Comparison of ENCODE assay signal across 29 cellular contexts in genomic region chr11:17736921-17737817, GRCh38. TPM values are rescaled to one million over a fixed set of nuclear protein-coding genes. Genes with fewer than 3 reads are reported as not detected.
A peak's percentile ranks its signal among the peaks of the same experiment; 100 is the strongest.
DNase-seq lines count a peak whose midpoint lies in the region; ATAC-seq, FAIRE-seq and TF ChIP-seq lines count a peak whose summit lies in the region.
"Had no signal": no experiment of that assay in that cellular context is flagged by ENCODE, and none has a peak within 500 bp of the region (broad histone marks: within the 10 kb centered on the region; RNA-seq: fewer than 3 reads in every experiment).

No MANE protein-coding gene starts in this region.

- no peaks in the 10 kb centered on the region for H3K36me3 Mint-ChIP-seq in nephron (ENCODE audit: low read depth)

- H3K36me3 ChIP-seq in right atrium auricular region: no peaks in the 10 kb centered on the region
- no peaks in the 10 kb centered on the region for H3K36me3 ChIP-seq in GM12878 (ENCODE audit: control insufficient read depth in 2 of 2, insufficient read depth in 2 of 2, low read length in 1 of 2)
- no peaks in the 10 kb centered on the region for H3K36me3 ChIP-seq in upper lobe of right lung
- H3K36me3 ChIP-seq: prostate gland had no signal

- peaks cover 56% of the 10 kb centered on the region for H3K27me3 Mint-ChIP-seq in nephron (ENCODE audit: low read depth)

- no peaks in the 10 kb centered on the region for H4K20me1 ChIP-seq in GM12878 (ENCODE audit: control insufficient read depth, insufficient read depth)

- DNase-seq in Right ventricle myocardium inferior (ENCODE audit: missing footprints) (peak; percentile 27), right atrium auricular region (ENCODE audit: low spot score) (no peak), GM12878 (ENCODE audit: low read depth, low spot score) (no peak), upper lobe of right lung (peak; percentile 22), amniotic stem cell (lab: John Stamatoyannopoulos, UW) (no peak), SHP77 treated with DMSO at 0.1 percent for 48 hours (lab: John Stamatoyannopoulos, UW) (no peak)
- DNase-seq: ACHN; activated CD4-positive, alpha-beta T cell treated with anti-CD3 and anti-CD28 coated beads, Interleukin-2, amount 50 U/mL, for 4 hours; activated naive CD4-positive, alpha-beta T cell treated with anti-CD3 and anti-CD28 coated beads, Interleukin-2, amount 50 U/mL, for 16 hours; CD4-positive, CD25-positive, alpha-beta regulatory T cell; DMS 273 treated with DMSO at 0.1 percent for 48 hours; hypothalamus; mammary epithelial cell; NCI-H1436; NCI-H2171 treated with DMSO at 0.1 percent for 48 hours; NCI-H526 treated with DMSO at 0.1 percent for 48 hours; PC-9; SK-N-SH; stimulated activated CD8-positive, alpha-beta memory T cell treated with anti-CD3 and anti-CD28 coated beads, Interleukin-4, amount 100 ng/mL, for 48 hours; substantia nigra had no signal

- RAD21 ChIA-PET in GM12878 (lab: Charles Lee; ENCODE audit: unreplicated experiment): no interaction called here

- H3K27ac ChIP-seq in right atrium auricular region (no peak overlapping the region), GM12878 (ENCODE audit: control insufficient read depth, insufficient read depth) (no peak overlapping the region), upper lobe of right lung (no peak overlapping the region)
- H3K27ac ChIP-seq: PC-9, prostate gland had no signal

- SMC1A ChIA-PET in GM12878 (lab: Charles Lee; ENCODE audit: uncharacterized antibody, unreplicated experiment): no interaction called here

- H3K4me2 ChIP-seq in GM12878 (ENCODE audit: control insufficient read depth, insufficient read depth): no peak overlapping the region
- H3K4me2 ChIP-seq: PC-9, SK-N-SH had no signal

- no peaks in the 10 kb centered on the region for H3K79me2 ChIP-seq in GM12878 (ENCODE audit: control insufficient read depth, insufficient read depth, low read length)

- no peak overlapping the region for H3K27ac Mint-ChIP-seq in nephron
- H3K27ac Mint-ChIP-seq: CD4-positive, CD25-positive, alpha-beta regulatory T cell; dendritic cell treated with granulocyte-macrophage colony-stimulating factor and Interleukin-4, amounts not matched to agents 40 ng/mL and 50 ng/mL, for 4 days had no signal

- H3K9me3 ChIP-seq in right atrium auricular region (no peaks in the 10 kb centered on the region), GM12878 (replicated peaks; ENCODE audit: control insufficient read depth, insufficient read depth, low read length) (no peaks in the 10 kb centered on the region), upper lobe of right lung (no peaks in the 10 kb centered on the region)
- H3K9me3 ChIP-seq: prostate gland, SK-N-SH had no signal

- no peak overlapping the region for H2AFZ ChIP-seq in GM12878 (ENCODE audit: control insufficient read depth, low read depth, low read length)
- H2AFZ ChIP-seq: PC-9 had no signal

- ATAC-seq in Right ventricle myocardium inferior (no peak), GM12878 (no peak), upper lobe of right lung (no peak), SK-N-SH treated with all-trans-retinoic acid at 6 μM for 48 hours (no peak)

- no peak for TF ChIP-seq RAD21 in GM12878 (IDR thresholded peaks at IDR 0.05; ENCODE audit: insufficient read depth, low read depth, low read length)

- CTCF ChIA-PET in GM12878 (lab: Yijun Ruan, JAX): no interaction called here

- H3K4me3 ChIP-seq in right atrium auricular region (no peak overlapping the region), GM12878 (no peak overlapping the region), upper lobe of right lung (no peak overlapping the region)
- H3K4me3 ChIP-seq: PC-9, prostate gland had no signal

- in situ Hi-C loops in GM12878 (cut with MboI): no loop called here

- WGBS in GM12878 (ENCODE audit: insufficient coverage, insufficient replicate concordance, low lambda C conversion rate, missing lambda C conversion rate): 32% methylated on average over 15 of the region's 15 CpGs

- H3K4me1 ChIP-seq in right atrium auricular region: peaks cover 0 to 20% of the 10 kb centered on the region in 2 donors
- no peaks in the 10 kb centered on the region for H3K4me1 ChIP-seq in GM12878 (ENCODE audit: control insufficient read depth, insufficient read depth, low read length)
- H3K4me1 ChIP-seq in upper lobe of right lung: peaks cover 3% of the 10 kb centered on the region
- H3K4me1 ChIP-seq: prostate gland had no signal

- H3K4me1 Mint-ChIP-seq in nephron: peaks cover 16% of the 10 kb centered on the region

- no peaks in the 10 kb centered on the region for H3K9me3 Mint-ChIP-seq in nephron
- H3K9me3 Mint-ChIP-seq: dendritic cell treated with granulocyte-macrophage colony-stimulating factor and Interleukin-4, amounts not matched to agents 40 ng/mL and 50 ng/mL, for 4 days had no signal

- peak overlapping the region; percentile 9 to 40 (median 24) for H3K4me3 Mint-ChIP-seq in nephron
- H3K4me3 Mint-ChIP-seq: CD4-positive, CD25-positive, alpha-beta regulatory T cell; dendritic cell treated with granulocyte-macrophage colony-stimulating factor and Interleukin-4, amounts not matched to agents 40 ng/mL and 50 ng/mL, for 4 days had no signal

- H3K9ac ChIP-seq in GM12878 (ENCODE audit: control insufficient read depth, insufficient read depth, low read length): no peak overlapping the region
- H3K9ac ChIP-seq: SK-N-SH had no signal

- H3K27me3 ChIP-seq in right atrium auricular region (peaks cover 5 to 34% of the 10 kb centered on the region in 2 donors), GM12878 (replicated peaks in 1 of 2; ENCODE audit: control insufficient read depth in 2 of 2, insufficient read depth in 2 of 2, low read length in 1 of 2) (peaks cover 3 to 6% of the 10 kb centered on the region in 2 experiments; a peak in 2 of 4 replicates), upper lobe of right lung (peaks cover 60% of the 10 kb centered on the region)

- no peak for TF ChIP-seq POLR2A in GM12878 (IDR thresholded peaks at IDR 0.05; ENCODE audit: low read depth, low read length)

- no TSS peak for BruUV-seq in GM12878 (replicated peaks; lab: Mats Ljungman, UMichigan)

- no peak for TF ChIP-seq CTCF in right atrium auricular region (IDR thresholded peaks at IDR 0.05)
- TF ChIP-seq CTCF in GM12878 (IDR thresholded peaks at IDR 0.05 in 2 of 3, conservative IDR thresholded peaks at IDR 0.05 in 1 of 3; ENCODE audit: control insufficient read depth in 2 of 3, extremely low read depth in 1 of 3, insufficient read depth in 1 of 3, low read depth in 3 of 3, low read length in 3 of 3): no peak
- TF ChIP-seq CTCF in nephron (IDR thresholded peaks at IDR 0.05; ENCODE audit: unreplicated experiment in 3 of 3): no peak
- no peak for TF ChIP-seq CTCF in upper lobe of right lung (IDR thresholded peaks at IDR 0.05)

- POLR2A ChIA-PET in GM12878 (lab: Charles Lee): no interaction called here

- no peak for TF ChIP-seq EP300 in GM12878 (IDR thresholded peaks at IDR 0.05; ENCODE audit: borderline replicate concordance in 1 of 2, control insufficient read depth in 1 of 2, low read depth in 2 of 2, low read length in 2 of 2)

- intact Hi-C loops in Right ventricle myocardium inferior (cut with DNase I) (loop anchor here (10.0 kb wide), 1 partner anchor 108 kb away; no protein-coding TSS in a partner anchor), GM12878 (cut with micrococcal nuclease; ENCODE audit: unreplicated experiment) (no loop called here), upper lobe of right lung (cut with DNase I) (no loop called here)

- no peak for FAIRE-seq in GM12878 (lab: Jason Lieb, UNC)
- FAIRE-seq: G401.6, GM19239, H54, keratinocyte had no signal

TF ChIP-seq in GM12878, 131 proteins besides CTCF, POLR2A, EP300 and RAD21 (continues in another document):
- peak; percentile 73 for TF ChIP-seq SPI1 (IDR thresholded peaks at IDR 0.05; ENCODE audit: borderline replicate concordance, insufficient read depth, low read depth, low read length)

TF ChIP-seq in SK-N-SH treated with all-trans-retinoic acid at 6 μM for 48 hours, 23 proteins besides CTCF, POLR2A, EP300 and RAD21 (continues in another document):
- no peak for TF ChIP-seq CSDC2 (CRISPR knock-in tag; IDR thresholded peaks at IDR 0.05)
- no peak for TF ChIP-seq BACH2 (CRISPR knock-in tag; IDR thresholded peaks at IDR 0.05; ENCODE audit: borderline replicate concordance)

RNA-seq across cellular contexts. Expression of gene KCNC1, which starts 2.6 kb away (rescaled TPM):
- total RNA-seq in Right ventricle myocardium inferior (not detected), right atrium auricular region (not detected), GM12878 (2014; rRNA removed) (not detected in 2 replicates), GM12878 (2014; rRNA removed; fragmentation: Illumina TruSeq; extraction: Trizol) (not detected in 2 replicates), GM12878 (2021) (not detected in 2 replicates), upper lobe of right lung (not detected)
- total RNA-seq in GM12878 (2013; cell fraction: nucleolus; rRNA removed): not detected in 2 replicates
- polyA plus RNA-seq in GM12878 (2011; ENCODE audit: low read depth): 0.13 TPM
- polyA plus RNA-seq in GM12878 (2011; rRNA removed) (not detected in 2 replicates), GM12878 (2014; fragmentation: Illumina TruSeq; extraction: Trizol) (not detected in 2 replicates), GM12878 (2014; fragmentation: Nextera tagmentation; extraction: Ambion mirVana) (not detected), GM12878 (2014; rRNA removed) (not detected in 2 replicates), GM12878 (2016; fragmentation: Nextera tagmentation; extraction: Ambion mirVana) (under 1 TPM; 0.27 to 0.34 TPM)
- polyA plus RNA-seq in GM12878 (2011; cell fraction: cytosol; rRNA removed): not detected in 2 replicates
- not detected in 2 replicates for polyA plus RNA-seq in GM12878 (2011; cell fraction: nucleus; rRNA removed)
- polyA plus RNA-seq in GM12878 (2012): 0.06 and 0.23 TPM in 2 replicates
- polyA minus RNA-seq in GM12878 (2011; rRNA and poly(A)+ RNA removed): not detected in 2 replicates
- polyA minus RNA-seq in GM12878 (2011; cell fraction: cytosol; rRNA and poly(A)+ RNA removed): not detected in 2 replicates
- polyA minus RNA-seq in GM12878 (2011; cell fraction: nucleus; rRNA and poly(A)+ RNA removed): not detected in 2 replicates
- total RNA-seq: CD4-positive, CD25-positive, alpha-beta regulatory T cell; fibroblast of villous mesenchyme; mammary epithelial cell; PC-9 had no signal
- polyA plus RNA-seq: keratinocyte, mammary epithelial cell had no signal

RNA-seq across cellular contexts. Expression of gene MYOD1, which starts 17.8 kb away (rescaled TPM):
- total RNA-seq in Right ventricle myocardium inferior: 0.27 TPM
- not detected for total RNA-seq in right atrium auricular region
- total RNA-seq in GM12878 (2013; cell fraction: nucleolus; rRNA removed): not detected in 2 replicates
- not detected in 2 replicates for total RNA-seq in GM12878 (2014; rRNA removed)
- total RNA-seq in GM12878 (2014; rRNA removed; fragmentation: Illumina TruSeq; extraction: Trizol): not detected in 2 replicates
- total RNA-seq in GM12878 (2021): not detected in 2 replicates
- not detected for polyA plus RNA-seq in GM12878 (2011; ENCODE audit: low read depth)
- polyA plus RNA-seq in GM12878 (2011; rRNA removed): not detected in 2 replicates
- not detected in 2 replicates for polyA plus RNA-seq in GM12878 (2011; cell fraction: cytosol; rRNA removed)
- not detected in 2 replicates for polyA plus RNA-seq in GM12878 (2011; cell fraction: nucleus; rRNA removed)
- not detected in 2 replicates for polyA plus RNA-seq in GM12878 (2012)
- polyA plus RNA-seq in GM12878 (2014; fragmentation: Illumina TruSeq; extraction: Trizol): not detected in 2 replicates
- polyA plus RNA-seq in GM12878 (2014; fragmentation: Nextera tagmentation; extraction: Ambion mirVana): not detected
- polyA plus RNA-seq in GM12878 (2014; rRNA removed): not detected in 2 replicates
- not detected for polyA plus RNA-seq in GM12878 (2016; fragmentation: Nextera tagmentation; extraction: Ambion mirVana)
- not detected in 2 replicates for polyA minus RNA-seq in GM12878 (2011; rRNA and poly(A)+ RNA removed)
- not detected in 2 replicates for polyA minus RNA-seq in GM12878 (2011; cell fraction: cytosol; rRNA and poly(A)+ RNA removed)
- polyA minus RNA-seq in GM12878 (2011; cell fraction: nucleus; rRNA and poly(A)+ RNA removed): not detected in 2 replicates
- total RNA-seq in upper lobe of right lung: not detected
- total RNA-seq: CD4-positive, CD25-positive, alpha-beta regulatory T cell; mammary epithelial cell; PC-9 had no signal
- polyA plus RNA-seq: CD4-positive, CD25-positive, alpha-beta regulatory T cell; keratinocyte; mammary epithelial cell; SK-N-SH had no signal

Comparison
In these comparisons a context has a peak if more than half of its experiments do, and no peak if none do; other contexts are left out.
1. DNase-seq: peak in Right ventricle myocardium inferior (single experiment) and upper lobe of right lung (single experiment); none in right atrium auricular region (single experiment), GM12878 (single experiment), amniotic stem cell (single experiment) and SHP77 treated with DMSO at 0.1 percent for 48 hours (single experiment).